ENCODE assay signal across 8 cellular contexts in genomic region chr6:55528624-55529023, GRCh38. TPM values are rescaled to one million over a fixed set of nuclear protein-coding genes. Genes with fewer than 3 reads are reported as not detected.
DNase-seq lines count a peak whose midpoint lies in the region; ATAC-seq and TF ChIP-seq lines count a peak whose summit lies in the region.

No MANE protein-coding gene starts in this region.

- peak; percentile 33 for TF ChIP-seq CTCF in endothelial cell (IDR thresholded peaks at IDR 0.05; ENCODE audit: unreplicated experiment)

- no peak overlapping the region for H3K27ac Mint-ChIP-seq in endothelial cell (ENCODE audit: unreplicated experiment)
- H3K27ac Mint-ChIP-seq in effector memory CD8-positive, alpha-beta T cell = no peak overlapping the region

- DNase-seq in D341Med (ENCODE audit: low spot score) (peak; percentile 11), MV-4-11 (lab: John Stamatoyannopoulos, UW) (peak; percentile 72), endothelial cell (ENCODE audit: low spot score) (peak; percentile 14), mesenteric fat pad (ENCODE audit: low spot score) (no peak), NCI-H1694 (lab: John Stamatoyannopoulos, UW) (no peak)
- no peak for DNase-seq in effector memory CD8-positive, alpha-beta T cell

- no peaks in the 10 kb centered on the region for H3K4me1 Mint-ChIP-seq in endothelial cell (ENCODE audit: unreplicated experiment)
- H3K4me1 Mint-ChIP-seq in effector memory CD8-positive, alpha-beta T cell (ENCODE audit: low read depth in 2 of 2) = no peaks in the 10 kb centered on the region

- no peaks in the 10 kb centered on the region for H3K36me3 Mint-ChIP-seq in endothelial cell (ENCODE audit: low read depth, unreplicated experiment)
- no peaks in the 10 kb centered on the region for H3K36me3 Mint-ChIP-seq in effector memory CD8-positive, alpha-beta T cell (ENCODE audit: insufficient read depth)

- peak; percentile 59 for ATAC-seq in GM21529 (IDR thresholded peaks at IDR 0.05; ENCODE audit: unreplicated experiment)
- no peak for ATAC-seq in HG02588 (IDR thresholded peaks at IDR 0.05; ENCODE audit: unreplicated experiment)
- no peak for ATAC-seq in effector memory CD8-positive, alpha-beta T cell (replicated peaks)

- H3K9me3 Mint-ChIP-seq in endothelial cell (ENCODE audit: unreplicated experiment) = no peaks in the 10 kb centered on the region
- peaks cover 6 to 9% of the 10 kb centered on the region in 2 donors for H3K9me3 Mint-ChIP-seq in effector memory CD8-positive, alpha-beta T cell

- H3K4me3 Mint-ChIP-seq in endothelial cell (ENCODE audit: unreplicated experiment) = no peak overlapping the region
- no peak overlapping the region for H3K4me3 Mint-ChIP-seq in effector memory CD8-positive, alpha-beta T cell

- no peaks in the 10 kb centered on the region for H3K27me3 Mint-ChIP-seq in endothelial cell (ENCODE audit: unreplicated experiment)
- H3K27me3 Mint-ChIP-seq in effector memory CD8-positive, alpha-beta T cell = no peaks in the 10 kb centered on the region

RNA-seq across cellular contexts. Expression of gene HMGCLL1, which starts 50.4 kb away (rescaled TPM):
- 1.2 TPM for total RNA-seq in endothelial cell (ENCODE audit: unreplicated experiment)
- total RNA-seq in mesenteric fat pad = 0.29 TPM

Comparison
In these comparisons a context has a peak if more than half of its experiments do, and no peak if none do; other contexts are left out.
1. DNase-seq: peak in D341Med (single experiment), MV-4-11 (single experiment) and endothelial cell (single experiment); none in mesenteric fat pad (single experiment), NCI-H1694 (single experiment) and effector memory CD8-positive, alpha-beta T cell (0 of 3).